In genomic region chr10:86786368-86786767, GRCh38 we compare ENCODE assay signal across 19 cellular contexts. TPM values are rescaled to one million over a fixed set of nuclear protein-coding genes. Genes with fewer than 3 reads are reported as not detected.
DNase-seq lines count a peak whose midpoint lies in the region; ATAC-seq and TF ChIP-seq lines count a peak whose summit lies in the region.
"Had no signal": no experiment of that assay in that cellular context is flagged by ENCODE, and none has a peak within 500 bp of the region (broad histone marks: within the 10 kb centered on the region; RNA-seq: fewer than 3 reads in every experiment).

No MANE protein-coding gene starts in this region.

- H3K4me3 ChIP-seq in heart left ventricle (no peak overlapping the region), fibroblast of lung (replicated peaks in 1 of 4; ENCODE audit: control extremely low read depth in 1 of 4, insufficient read depth in 1 of 4, low read depth in 3 of 4, low read length in 4 of 4) (no peak overlapping the region), muscle layer of duodenum (ENCODE audit: low read depth in 1 of 2, low read length in 2 of 2) (no peak overlapping the region), transverse colon (no peak overlapping the region)
- H3K4me3 ChIP-seq: ovary, spleen had no signal

- H3K4me1 ChIP-seq in heart left ventricle (peaks cover 0 to 51% (median 24%) of the 10 kb centered on the region in 12 donors), fibroblast of lung (ENCODE audit: control insufficient read depth, extremely low read depth, insufficient read depth, low read length) (peaks cover 8% of the 10 kb centered on the region), muscle layer of duodenum (ENCODE audit: control insufficient read depth in 1 of 2, insufficient read depth in 2 of 2, low read length in 2 of 2) (peaks cover 11 to 33% of the 10 kb centered on the region in 2 donors), transverse colon (peaks cover 11 to 50% (median 25%) of the 10 kb centered on the region in 4 donors)

- no peak for DNase-seq in left ventricle myocardium superior
- no peak for DNase-seq in heart left ventricle
- DNase-seq in fibroblast of lung (ENCODE audit: low read depth in 2 of 2): no peak
- DNase-seq in transverse colon: no peak
- no peak for DNase-seq in activated naive CD8-positive, alpha-beta T cell treated with anti-CD3 and anti-CD28 coated beads for 36 hours
- DNase-seq in KG1 (lab: John Stamatoyannopoulos, UW): no peak
- DNase-seq: activated CD4-positive, alpha-beta T cell treated with anti-CD3 and anti-CD28 coated beads, Interleukin-2, amount 10 ng/mL, durations not matched to agents 7 days and 5 days; activated naive CD4-positive, alpha-beta T cell treated with anti-CD3 and anti-CD28 coated beads for 36 hours; NCI-H1417; NCI-H2171 treated with DMSO at 0.1 percent for 48 hours; ovary; spleen had no signal

- H3K27ac ChIP-seq in heart left ventricle (peak overlapping the region in 1 of 12 donors; percentile 40), fibroblast of lung (ENCODE audit: insufficient read depth, low read length) (no peak overlapping the region), muscle layer of duodenum (ENCODE audit: low read length) (peak overlapping the region; percentile 69), transverse colon (peak overlapping the region; percentile 32 to 59 (median 50))
- H3K27ac ChIP-seq: HL-60, KMS-11, ovary, spleen had no signal

- 29 to 38% (median 33%) methylated on average over 4 of the region's 4 CpGs for WGBS in heart left ventricle, 4 donors
- 40 to 42% methylated on average over 4 of the region's 4 CpGs for WGBS in transverse colon (ENCODE audit: low coverage in 1 of 2), 2 donors

- peak overlapping the region; percentile 25 for H3K4me2 ChIP-seq in fibroblast of lung (ENCODE audit: extremely low read depth, insufficient read depth, low read length)
- H3K4me2 ChIP-seq: KMS-11 had no signal

- H3K9me3 ChIP-seq in heart left ventricle (peaks cover 0 to 9% (median 0%) of the 10 kb centered on the region in 12 donors), fibroblast of lung (ENCODE audit: control insufficient read depth, insufficient read depth, low read depth, low read length) (no peaks in the 10 kb centered on the region), muscle layer of duodenum (ENCODE audit: control insufficient read depth in 1 of 2, low read length in 2 of 2) (no peaks in the 10 kb centered on the region), transverse colon (no peaks in the 10 kb centered on the region)
- H3K9me3 ChIP-seq: ovary had no signal

- no peak overlapping the region for H3K9ac ChIP-seq in fibroblast of lung (ENCODE audit: insufficient read depth, low read length)
- H3K9ac ChIP-seq: KMS-11 had no signal

- in situ Hi-C loops in transverse colon (cut with MboI; ENCODE audit: low pct_ligation_motif_present in 1 of 4, low pct_unique_long_range_greater_than_20kb in 1 of 4, low sequenced_read_pairs in 3 of 4): no loop called here

- peaks cover 16% of the 10 kb centered on the region for H3K36me3 Mint-ChIP-seq in activated naive CD8-positive, alpha-beta T cell treated with anti-CD3 and anti-CD28 coated beads for 36 hours
- H3K36me3 Mint-ChIP-seq: CD14-positive monocyte; stimulated activated effector memory CD8-positive, alpha-beta T cell treated with anti-CD3 and anti-CD28 coated beads, Interleukin-12 subunit alpha, Interleukin-12 subunit beta, amount 100 ng/mL, for 72 hours had no signal

- H3K27me3 ChIP-seq in heart left ventricle (no peaks in the 10 kb centered on the region), fibroblast of lung (ENCODE audit: control insufficient read depth, insufficient read depth, low read length) (no peaks in the 10 kb centered on the region), muscle layer of duodenum (ENCODE audit: low read depth, low read length) (no peaks in the 10 kb centered on the region), transverse colon (no peaks in the 10 kb centered on the region)
- H3K27me3 ChIP-seq: ovary had no signal

- no peak overlapping the region for H3K4me3 Mint-ChIP-seq in activated naive CD8-positive, alpha-beta T cell treated with anti-CD3 and anti-CD28 coated beads for 36 hours
- H3K4me3 Mint-ChIP-seq: activated CD4-positive, alpha-beta T cell treated with anti-CD3 and anti-CD28 coated beads, Interleukin-2, amount 10 ng/mL, durations not matched to agents 7 days and 5 days; activated naive CD4-positive, alpha-beta T cell treated with anti-CD3 and anti-CD28 coated beads for 36 hours; brain; CD14-positive monocyte; stimulated activated effector memory CD8-positive, alpha-beta T cell treated with anti-CD3 and anti-CD28 coated beads, Interleukin-12 subunit alpha, Interleukin-12 subunit beta, amount 100 ng/mL, for 72 hours had no signal

- H3K79me2 ChIP-seq in fibroblast of lung (ENCODE audit: control insufficient read depth, insufficient read depth, low read length): peaks cover 55% of the 10 kb centered on the region

- no peak for TF ChIP-seq EP300 in transverse colon (IDR thresholded peaks at IDR 0.05; ENCODE audit: low read depth)

- intact Hi-C loops in left ventricle myocardium superior (cut with micrococcal nuclease) (no loop called here), heart left ventricle (cut with DNase I) (no loop called here), transverse colon (cut with DNase I; ENCODE audit: low total_unique reads) (no loop called here)

- no peaks in the 10 kb centered on the region for H4K20me1 ChIP-seq in fibroblast of lung (ENCODE audit: control insufficient read depth, extremely low read depth, insufficient read depth, low read length)

- no peak overlapping the region for H2AFZ ChIP-seq in fibroblast of lung (ENCODE audit: low read length)

- peaks cover 12% of the 10 kb centered on the region for H3K27me3 Mint-ChIP-seq in activated naive CD8-positive, alpha-beta T cell treated with anti-CD3 and anti-CD28 coated beads for 36 hours
- H3K27me3 Mint-ChIP-seq: brain had no signal

- H3K27ac Mint-ChIP-seq in activated naive CD8-positive, alpha-beta T cell treated with anti-CD3 and anti-CD28 coated beads for 36 hours: no peak overlapping the region
- H3K27ac Mint-ChIP-seq: activated CD4-positive, alpha-beta T cell treated with anti-CD3 and anti-CD28 coated beads, Interleukin-2, amount 10 ng/mL, durations not matched to agents 7 days and 5 days; activated naive CD4-positive, alpha-beta T cell treated with anti-CD3 and anti-CD28 coated beads for 36 hours; CD14-positive monocyte; stimulated activated effector memory CD8-positive, alpha-beta T cell treated with anti-CD3 and anti-CD28 coated beads, Interleukin-12 subunit alpha, Interleukin-12 subunit beta, amount 100 ng/mL, for 72 hours had no signal

- H3K4me1 Mint-ChIP-seq in activated naive CD8-positive, alpha-beta T cell treated with anti-CD3 and anti-CD28 coated beads for 36 hours: peaks cover 2% of the 10 kb centered on the region
- H3K4me1 Mint-ChIP-seq: activated CD4-positive, alpha-beta T cell treated with anti-CD3 and anti-CD28 coated beads, Interleukin-2, amount 10 ng/mL, durations not matched to agents 7 days and 5 days; brain; CD14-positive monocyte had no signal

- TF ChIP-seq POLR2A in heart left ventricle (IDR thresholded peaks at IDR 0.05) (no peak), transverse colon (IDR thresholded peaks at IDR 0.05) (no peak)

- ATAC-seq in left ventricle myocardium superior (peak; percentile 8), heart left ventricle (no peak), HG02571 (IDR thresholded peaks at IDR 0.05; ENCODE audit: unreplicated experiment) (no peak)
- ATAC-seq: stimulated activated effector memory CD8-positive, alpha-beta T cell treated with anti-CD3 and anti-CD28 coated beads, Interleukin-12 subunit alpha, Interleukin-12 subunit beta, amount 100 ng/mL, for 72 hours had no signal

- H3K36me3 ChIP-seq in heart left ventricle (no peaks in the 10 kb centered on the region), fibroblast of lung (ENCODE audit: control insufficient read depth, insufficient read depth, low read length) (no peaks in the 10 kb centered on the region), muscle layer of duodenum (ENCODE audit: control insufficient read depth in 1 of 2, insufficient read depth in 2 of 2, low read length in 2 of 2) (no peaks in the 10 kb centered on the region), transverse colon (no peaks in the 10 kb centered on the region)
- H3K36me3 ChIP-seq: ovary, spleen had no signal

- TF ChIP-seq CTCF in heart left ventricle (IDR thresholded peaks at IDR 0.05) (no peak), fibroblast of lung (conservative IDR thresholded peaks at IDR 0.05 in 1 of 2, IDR thresholded peaks at IDR 0.05 in 1 of 2; ENCODE audit: low read depth in 1 of 2, low read length in 2 of 2) (no peak), transverse colon (IDR thresholded peaks at IDR 0.05) (no peak)

- peaks cover 15% of the 10 kb centered on the region for H3K9me3 Mint-ChIP-seq in activated naive CD8-positive, alpha-beta T cell treated with anti-CD3 and anti-CD28 coated beads for 36 hours

RNA-seq across cellular contexts. Expression of gene BMPR1A, which starts 29.9 kb away (rescaled TPM):
- total RNA-seq in left ventricle myocardium superior (48.4 TPM), heart left ventricle (10 to 100 TPM; 19.9 to 72.0 (median 46.1) TPM), fibroblast of lung (53.7 and 61.8 TPM in 2 replicates), transverse colon (10 to 100 TPM; 29.3 to 45.2 (median 38.0) TPM)
- polyA plus RNA-seq in heart left ventricle (10 to 100 TPM in 1 of 2 donors, 1 to 10 TPM in 1; 6.3 to 18.6 TPM), fibroblast of lung (49.1 and 52.8 TPM in 2 replicates)
- polyA plus RNA-seq in fibroblast of lung (2012): 21.4 and 22.0 TPM in 2 replicates
- polyA minus RNA-seq in fibroblast of lung (ENCODE audit: low replicate concordance): 5.0 and 10.0 TPM in 2 replicates
- 1 to 10 TPM; 7.5 to 8.4 TPM for total RNA-seq in activated naive CD8-positive, alpha-beta T cell treated with anti-CD3 and anti-CD28 coated beads for 36 hours
